10 cellular contexts compared by ENCODE assay signal in the genomic region with DNA sequence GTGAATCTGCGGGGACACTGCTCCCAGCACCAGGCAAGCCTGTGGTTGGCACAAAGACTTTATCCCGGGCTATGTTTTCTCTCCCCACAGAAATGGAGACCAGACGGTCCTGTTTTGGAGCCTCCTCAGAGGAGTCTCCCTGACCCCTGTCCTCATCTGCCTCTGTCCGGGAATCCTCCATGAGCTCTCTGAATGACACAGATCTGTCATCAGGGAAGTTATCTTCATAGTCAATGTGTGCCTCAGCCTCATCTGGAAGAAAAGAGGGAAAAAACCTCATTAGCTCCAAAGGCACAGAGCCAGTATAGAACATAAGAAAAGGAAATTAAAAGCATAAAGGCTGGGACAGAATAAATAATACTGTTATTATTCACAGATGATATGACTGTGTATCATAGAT.
"Had no signal": no experiment of that assay in that cellular context is flagged by ENCODE, and none has a peak within 500 bp of the region (broad histone marks: within the 10 kb centered on the region; RNA-seq: fewer than 3 reads in every experiment).

No MANE protein-coding gene starts in this region.

- H3K4me3 ChIP-seq: GM23248, HAP-1 had no signal

- DNase-seq: GM23248, GOT3, H7, HFFc6, IMR-90, KBM-7 had no signal

- FAIRE-seq: HTR-8/SVneo had no signal

- H3K27ac Mint-ChIP-seq: HFFc6 had no signal

- H3K4me3 Mint-ChIP-seq: HFFc6 had no signal

- H3K4me1 ChIP-seq: HAP-1 had no signal

- H3K4me2 ChIP-seq: KMS-11 had no signal

- H3K27ac ChIP-seq: GM23248, KMS-11 had no signal

- H3K9ac ChIP-seq: GM23248, KMS-11 had no signal

- H3K9me3 Mint-ChIP-seq: HFFc6 had no signal

- H3K36me3 ChIP-seq: HAP-1 had no signal

- H2AFZ ChIP-seq: GM23248 had no signal

- ATAC-seq: HCT116 had no signal
